ENCODE assay signal across 8 cellular contexts in genomic region chr13:109785141-109785891, GRCh38. TPM values are rescaled to one million over a fixed set of nuclear protein-coding genes. Genes with fewer than 3 reads are reported as not detected.
DNase-seq lines count a peak whose midpoint lies in the region; ATAC-seq and TF ChIP-seq lines count a peak whose summit lies in the region.

No MANE protein-coding gene starts in this region.

- H3K79me2 ChIP-seq in HCT116 (ENCODE audit: insufficient read depth, low read length) (peaks cover 15% of the 10 kb centered on the region; the same call in 1 of the 2 replicates), hepatocyte (peaks cover 40% of the 10 kb centered on the region)

- in situ Hi-C loops in GM13976 (cut with MboI; ENCODE audit: low sequenced_read_pairs, unreplicated experiment): no loop called here

- RAD21 ChIA-PET in HCT116 (lab: Charles Lee; ENCODE audit: low non-redundant PET in 1 of 2, low total read pairs in 2 of 2, uncharacterized antibody in 2 of 2, unreplicated experiment in 2 of 2): no interaction called here

- BruUV-seq in HCT116 (replicated peaks; lab: Mats Ljungman, UMichigan): no TSS peak

- TF ChIP-seq CTCF in HCT116 (IDR thresholded peaks at IDR 0.05 in 2 of 3, conservative IDR thresholded peaks at IDR 0.05 in 1 of 3; ENCODE audit: borderline replicate concordance in 1 of 3, insufficient read depth in 1 of 3, low read depth in 2 of 3, low read length in 2 of 3) (no peak), Peyer's patch (IDR thresholded peaks at IDR 0.05) (no peak), hepatocyte (IDR thresholded peaks at IDR 0.05; ENCODE audit: poor library complexity) (no peak), GM13976 (IDR thresholded peaks at IDR 0.05; ENCODE audit: borderline replicate concordance, control extremely low read depth, extremely low read depth, insufficient read depth, missing control alignments) (no peak)

- H3K9me2 ChIP-seq in HCT116 (ENCODE audit: insufficient read depth) (no peaks in the 10 kb centered on the region), hepatocyte (replicated peaks; ENCODE audit: insufficient read depth) (no peaks in the 10 kb centered on the region)

- H3K9me3 ChIP-seq in HCT116 (ENCODE audit: control insufficient read depth in 1 of 2, insufficient read depth in 1 of 2, low read depth in 1 of 2, low read length in 2 of 2) (no peaks in the 10 kb centered on the region), Peyer's patch (no peaks in the 10 kb centered on the region), adipocyte (ENCODE audit: control insufficient read depth, low read length) (no peaks in the 10 kb centered on the region), hepatocyte (ENCODE audit: low read depth) (no peaks in the 10 kb centered on the region)

- H2AFZ ChIP-seq in HCT116 (ENCODE audit: low read depth, low read length, poor library complexity, severe bottlenecking) (no peak overlapping the region), hepatocyte (peak overlapping the region; percentile 54)

- DNase-seq in AG08396 (ENCODE audit: low spot score): peak; percentile 45
- no peak for DNase-seq in HCT116 (ENCODE audit: low read depth, low spot score)
- DNase-seq in Peyer's patch: peak in 2 of 3 donors; percentile 67 to 73
- peak; percentile 76 for DNase-seq in adipocyte (ENCODE audit: low read depth)
- DNase-seq in hepatocyte (ENCODE audit: low spot score): peak; percentile 72
- DNase-seq in skeletal muscle cell (ENCODE audit: low read depth): no peak
- DNase-seq in iPS-NIHi7 (ENCODE audit: extremely low spot score): no peak
- DNase-seq in GM13976 (ENCODE audit: low spot score): no peak

- peak; percentile 9; the same call in 1 of the 2 replicates for ATAC-seq in HCT116

- H3K4me3 ChIP-seq in HCT116 (replicated peaks in 1 of 2; ENCODE audit: low read depth in 1 of 2, low read length in 2 of 2) (peak overlapping the region; percentile 45 to 65), Peyer's patch (peak overlapping the region; percentile 70 to 96 (median 84)), adipocyte (ENCODE audit: low read length) (peak overlapping the region; percentile 90), hepatocyte (peak overlapping the region; percentile 89), skeletal muscle cell (ENCODE audit: low read depth, low read length) (peak overlapping the region; percentile 79)

- POLR2A ChIA-PET in HCT116 (lab: Charles Lee): interaction anchor here (0.6 kb wide), 1 partner anchor 318 kb away, joined by 3 read pairs; no protein-coding TSS in a partner anchor

- H3K9ac ChIP-seq in HCT116 (ENCODE audit: low read length): peak overlapping the region; percentile 62
- peak overlapping the region; percentile 93 for H3K9ac ChIP-seq in adipocyte (ENCODE audit: low read length)

- CTCF ChIA-PET in HCT116 (lab: Charles Lee): interaction anchor here (0.9 kb wide), 1 partner anchor 825 kb away, joined by 3 read pairs; no protein-coding TSS in a partner anchor

- intact Hi-C loops in HCT116 (cut with micrococcal nuclease): loop anchor here (2.0 kb wide), 1 partner anchor 641 kb away; no protein-coding TSS in a partner anchor

- H3K4me1 ChIP-seq in HCT116 (ENCODE audit: control insufficient read depth in 1 of 2, insufficient read depth in 2 of 2, low read length in 2 of 2) (peaks cover 0 to 14% of the 10 kb centered on the region in 2 experiments; a peak in 3 of 4 replicates), Peyer's patch (peaks cover 0 to 38% (median 4%) of the 10 kb centered on the region in 4 donors), adipocyte (ENCODE audit: control insufficient read depth, insufficient read depth, low read length) (peaks cover 29% of the 10 kb centered on the region), hepatocyte (ENCODE audit: insufficient read depth) (peaks cover under 1% of the 10 kb centered on the region)

- H4K20me1 ChIP-seq in HCT116 (ENCODE audit: insufficient read depth) (no peaks in the 10 kb centered on the region), hepatocyte (ENCODE audit: insufficient read depth, poor library complexity, severe bottlenecking) (peaks cover 32% of the 10 kb centered on the region)

- H3K27ac ChIP-seq in HCT116 (ENCODE audit: low read depth, low read length) (no peak overlapping the region; the same call in 1 of the 2 replicates), Peyer's patch (peak overlapping the region; percentile 75 to 99 (median 87)), hepatocyte (peak overlapping the region; percentile 82)

- TF ChIP-seq POLR2A in HCT116 (IDR thresholded peaks at IDR 0.05; ENCODE audit: borderline replicate concordance, extremely low read depth, insufficient read depth, insufficient read length) (no peak), Peyer's patch (IDR thresholded peaks at IDR 0.05) (no peak)

- H3K4me2 ChIP-seq in HCT116 (ENCODE audit: low read length): peak overlapping the region; percentile 95
- H3K4me2 ChIP-seq in hepatocyte: peak overlapping the region; percentile 96

- no peaks in the 10 kb centered on the region for H3K27me3 ChIP-seq in HCT116 (ENCODE audit: insufficient read depth, low read length)
- no peaks in the 10 kb centered on the region for H3K27me3 ChIP-seq in Peyer's patch
- H3K27me3 ChIP-seq in adipocyte (replicated peaks; ENCODE audit: control insufficient read depth, insufficient read depth, low read length): no peaks in the 10 kb centered on the region
- H3K27me3 ChIP-seq in hepatocyte: no peaks in the 10 kb centered on the region

- TF ChIP-seq RAD21 in HCT116 (IDR thresholded peaks at IDR 0.05; ENCODE audit: low read depth): no peak

- H3K36me3 ChIP-seq in HCT116 (ENCODE audit: control insufficient read depth in 1 of 2, insufficient read depth in 2 of 2, low read length in 2 of 2) (0 out of 4 replicates have a peak, but pooled peaks cover 0 to 2% of the 10 kb centered on the region in 2 experiments), Peyer's patch (peaks cover 0 to 35% (median 0%) of the 10 kb centered on the region in 3 donors), adipocyte (ENCODE audit: control insufficient read depth, insufficient read depth, low read length, severe bottlenecking) (peaks cover 32% of the 10 kb centered on the region), hepatocyte (replicated peaks; ENCODE audit: insufficient read depth, low read depth) (no peaks in the 10 kb centered on the region)

- WGBS in hepatocyte (ENCODE audit: low lambda C conversion rate, missing lambda C conversion rate): 2% methylated on average over 82 of the region's 98 CpGs

TF ChIP-seq in HCT116, 20 proteins besides CTCF, POLR2A, EP300 and RAD21:
- TF ChIP-seq REST (IDR thresholded peaks at IDR 0.05; ENCODE audit: low read depth) (no peak), ZFX (IDR thresholded peaks at IDR 0.05) (no peak), MAX (IDR thresholded peaks at IDR 0.05) (peak; percentile 22; the same call in 1 of the 2 replicates)

RNA-seq across cellular contexts. Expression of gene IRS2, which starts 1.1 kb away (rescaled TPM):
- 9.2 TPM for total RNA-seq in HCT116 (2021; ENCODE audit: unreplicated experiment)
- 4.4 and 6.0 TPM in 2 replicates for polyA plus RNA-seq in HCT116 (2012)
- 10 to 100 TPM in 3 of 4 donors, 1 to 10 TPM in 1; 8.3 to 41.1 (median 22.3) TPM for total RNA-seq in Peyer's patch
- total RNA-seq in hepatocyte: 15.7 and 19.4 TPM in 2 replicates
- polyA plus RNA-seq in hepatocyte: 26.4 and 27.9 TPM in 2 replicates

Comparison
In these comparisons a context has a peak if more than half of its experiments do, and no peak if none do; other contexts are left out.
1. DNase-seq: peak in AG08396 (single experiment), Peyer's patch (2 of 3), adipocyte (single experiment) and hepatocyte (single experiment); none in HCT116 (single experiment), skeletal muscle cell (single experiment), iPS-NIHi7 (single experiment) and GM13976 (single experiment).
2. Peak in every context shown above with its lines, with median percentiles within 50 percentile points of each other: H3K4me3 ChIP-seq.